In the genomic region with DNA sequence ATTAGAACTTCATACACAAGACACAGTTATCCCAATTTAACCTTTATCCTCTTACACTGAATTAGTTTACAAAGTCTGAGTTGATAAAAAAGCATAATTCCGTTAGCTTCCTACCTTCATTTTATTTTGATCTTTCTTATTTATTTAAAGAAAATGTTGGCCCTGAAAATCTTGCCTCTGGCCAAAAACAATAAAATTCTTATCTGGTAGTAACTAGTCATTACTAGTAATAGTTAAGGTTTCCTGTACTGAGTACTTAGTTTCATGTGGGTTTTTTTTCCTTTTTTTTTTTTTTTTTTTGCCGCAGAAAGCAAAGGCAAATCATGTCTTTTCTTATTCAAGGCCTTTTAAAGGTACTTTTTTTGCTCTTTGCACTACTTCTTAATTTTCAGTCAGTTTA, we compare ENCODE assay signal across 27 cellular contexts.
"Had no signal": no experiment of that assay in that cellular context is flagged by ENCODE, and none has a peak within 500 bp of the region (broad histone marks: within the 10 kb centered on the region; RNA-seq: fewer than 3 reads in every experiment).

No MANE protein-coding gene starts in this region.

- DNase-seq: hypothalamus; kidney; left colon; left lung; lower lobe of right lung; mammary epithelial cell; mesenchymal stem cell; naive thymus-derived CD8-positive, alpha-beta T cell; nucleus accumbens; pancreas; posterior cingulate gyrus; retina; right cardiac atrium; stimulated activated CD4-positive, alpha-beta T cell treated with anti-CD3 and anti-CD28 coated beads, Interleukin-12 subunit alpha, Interleukin-12 subunit beta, amount 100 ng/mL, for 4 hours; stimulated activated CD4-positive, alpha-beta T cell treated with anti-CD3 and anti-CD28 coated beads, Interleukin-15, amount 100 ng/mL, for 24 hours; stimulated activated CD4-positive, alpha-beta T cell treated with anti-CD3 and anti-CD28 coated beads, Interleukin-2, amount 100 ng/mL, for 24 hours; stimulated activated CD4-positive, alpha-beta T cell treated with anti-CD3 and anti-CD28 coated beads, Interleukin-4, amount 100 ng/mL, for 1 hour; stimulated activated naive B cell treated with anti-CD40 and anti-IgM and Interleukin-4, amounts not matched to agents 10 μg/mL and 1 μg/mL and 100 μg/mL, for 72 hours; stimulated activated naive CD8-positive, alpha-beta T cell treated with anti-CD3 and anti-CD28 coated beads, Interleukin-15, Interleukin-2, amounts not matched to agents 100 U/mL and 50 U/mL, for 24 hours; stomach; testis; thyroid gland; transverse colon; upper lobe of left lung had no signal

- H3K27ac ChIP-seq: left lung, lower lobe of right lung, pancreas, prostate gland, skin epidermis, stomach, testis, thyroid gland, transverse colon, upper lobe of left lung had no signal

- H3K27me3 ChIP-seq: left lung, pancreas, stomach, testis, thyroid gland, transverse colon, upper lobe of left lung had no signal

- H3K36me3 ChIP-seq: left lung, lower lobe of right lung, pancreas, prostate gland, stomach, thyroid gland, transverse colon, upper lobe of left lung had no signal

- ATAC-seq: left colon; left lung; lower lobe of right lung; naive thymus-derived CD8-positive, alpha-beta T cell; pancreas; right cardiac atrium; sciatic nerve; stimulated activated naive B cell treated with anti-CD40 and anti-IgM and Interleukin-4, amounts not matched to agents 10 μg/mL and 1 μg/mL and 100 μg/mL, for 72 hours; stimulated activated naive CD8-positive, alpha-beta T cell treated with anti-CD3 and anti-CD28 coated beads, Interleukin-15, Interleukin-2, amounts not matched to agents 100 U/mL and 50 U/mL, for 24 hours had no signal

- H3K4me1 ChIP-seq: lower lobe of right lung, pancreas, prostate gland, stomach, testis, thyroid gland, transverse colon had no signal

- H3K9me3 ChIP-seq: lower lobe of right lung, pancreas, prostate gland, stomach, testis, thyroid gland, transverse colon, upper lobe of left lung had no signal

- H3K4me3 ChIP-seq: left lung, lower lobe of right lung, pancreas, prostate gland, skin epidermis, stomach, testis, thyroid gland, transverse colon, upper lobe of left lung had no signal
